In the genomic region with DNA sequence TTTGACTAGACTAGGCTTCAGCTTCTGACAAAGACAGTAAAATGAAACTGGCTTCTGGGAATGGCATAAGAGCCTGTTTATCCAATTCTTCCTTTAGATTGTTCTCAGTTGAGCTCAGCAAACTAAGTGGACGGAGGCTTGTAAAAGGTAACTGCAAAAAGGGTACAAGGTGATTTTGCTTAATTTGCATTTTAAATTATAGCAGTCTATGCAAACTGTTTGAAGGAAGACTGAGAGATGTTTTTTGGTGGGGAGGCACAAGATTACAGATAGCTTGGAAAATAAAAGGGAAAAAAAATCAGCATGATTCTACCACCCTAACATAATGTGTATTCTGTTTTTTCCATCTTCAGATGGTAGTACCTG, we compare ENCODE assay signal across 9 cellular contexts.
DNase-seq lines count a peak whose midpoint lies in the region; ATAC-seq and TF ChIP-seq lines count a peak whose summit lies in the region.
"Had no signal": no experiment of that assay in that cellular context is flagged by ENCODE, and none has a peak within 500 bp of the region (broad histone marks: within the 10 kb centered on the region; RNA-seq: fewer than 3 reads in every experiment).

No MANE protein-coding gene starts in this region.

- peak overlapping the region; percentile 84 to 98 (median 89) for H3K27ac Mint-ChIP-seq in nephron

- ATAC-seq in GM18520 (IDR thresholded peaks at IDR 0.05; ENCODE audit: unreplicated experiment) (no peak), HG03432 (IDR thresholded peaks at IDR 0.05; ENCODE audit: unreplicated experiment) (no peak), GM18511 (IDR thresholded peaks at IDR 0.05; ENCODE audit: unreplicated experiment) (no peak)

- DNase-seq in AG10803 (ENCODE audit: low read depth): no peak
- DNase-seq in choroid plexus epithelial cell (ENCODE audit: low read depth): no peak
- DNase-seq in SKM-1 (lab: John Stamatoyannopoulos, UW; ENCODE audit: unreplicated experiment): no peak
- DNase-seq: SHP77 had no signal

- peak overlapping the region; percentile 47 for H3K4me3 ChIP-seq in AG10803 (ENCODE audit: low read length)
- peak overlapping the region; percentile 94 for H3K4me3 ChIP-seq in Loucy (ENCODE audit: low read length, poor library complexity, severe bottlenecking)
- H3K4me3 ChIP-seq in choroid plexus epithelial cell (ENCODE audit: low read depth, low read length): peak overlapping the region; percentile 45

- no peaks in the 10 kb centered on the region for H3K9me2 ChIP-seq in Loucy (replicated peaks; ENCODE audit: low read depth, low read length)

- H3K79me2 ChIP-seq in Loucy (ENCODE audit: insufficient read depth, low read length): peaks cover 95% of the 10 kb centered on the region

- no peaks in the 10 kb centered on the region for H3K9me3 Mint-ChIP-seq in nephron

- peaks cover 31% of the 10 kb centered on the region for H4K20me1 ChIP-seq in Loucy (ENCODE audit: insufficient read depth, low read length, poor library complexity, severe bottlenecking)

- H3K9ac ChIP-seq in Loucy (ENCODE audit: low read depth, low read length, poor library complexity, severe bottlenecking): peak overlapping the region; percentile 99

- peaks cover 87% of the 10 kb centered on the region for H3K4me1 ChIP-seq in Loucy (ENCODE audit: insufficient read depth, low read length, poor library complexity, severe bottlenecking)

- no peaks in the 10 kb centered on the region for H3K36me3 Mint-ChIP-seq in nephron (ENCODE audit: low read depth)

- peaks cover 86% of the 10 kb centered on the region for H3K4me1 Mint-ChIP-seq in nephron

- H3K27me3 Mint-ChIP-seq in nephron (ENCODE audit: low read depth): no peaks in the 10 kb centered on the region

- peak overlapping the region in 1 of 3 experiments; percentile 85 for H3K4me3 Mint-ChIP-seq in nephron

- H3K36me3 ChIP-seq in Loucy (ENCODE audit: insufficient read depth, low read length): no peaks in the 10 kb centered on the region

- no peaks in the 10 kb centered on the region for H3F3A ChIP-seq in Loucy (ENCODE audit: low read depth)

- no peaks in the 10 kb centered on the region for H3K9me3 ChIP-seq in Loucy (ENCODE audit: insufficient read depth, low read depth, low read length)

- no peak overlapping the region for H2AFZ ChIP-seq in Loucy (ENCODE audit: low read length)

- peak overlapping the region; percentile 95 for H3K4me2 ChIP-seq in Loucy (ENCODE audit: low read depth, low read length, poor library complexity, severe bottlenecking)

- no peaks in the 10 kb centered on the region for H3K27me3 ChIP-seq in Loucy (ENCODE audit: insufficient read depth, low read length, poor library complexity, severe bottlenecking)

- TF ChIP-seq CTCF in AG10803 (conservative IDR thresholded peaks at IDR 0.05; ENCODE audit: low read length): no peak
- no peak for TF ChIP-seq CTCF in Loucy (conservative IDR thresholded peaks at IDR 0.05; ENCODE audit: low read length)
- no peak for TF ChIP-seq CTCF in choroid plexus epithelial cell (conservative IDR thresholded peaks at IDR 0.05; ENCODE audit: low read depth, low read length)
- no peak for TF ChIP-seq CTCF in nephron (IDR thresholded peaks at IDR 0.05; ENCODE audit: unreplicated experiment in 3 of 3)
